5 cellular contexts compared by ENCODE assay signal in genomic region chr4:172760512-172760911, GRCh38.
"Had no signal": no experiment of that assay in that cellular context is flagged by ENCODE, and none has a peak within 500 bp of the region (broad histone marks: within the 10 kb centered on the region; RNA-seq: fewer than 3 reads in every experiment).

No MANE protein-coding gene starts in this region.

- DNase-seq: KBM-7, KG1 had no signal

- H3K4me3 ChIP-seq: K562 had no signal

- H3K27ac ChIP-seq: HL-60 had no signal

- FAIRE-seq: HTR-8/SVneo, K562 had no signal

- ATAC-seq: K562 had no signal
